Comparison of ENCODE assay signal across 7 cellular contexts in genomic region chr6:125301435-125302391, GRCh38. TPM values are rescaled to one million over a fixed set of nuclear protein-coding genes. Genes with fewer than 3 reads are reported as not detected.
DNase-seq lines count a peak whose midpoint lies in the region; TF ChIP-seq lines count a peak whose summit lies in the region.

Gene HDDC2 (minus strand): TSS chr6:125301967. CDS start chr6:125301932, 35 bp downstream.

- H3K36me3 ChIP-seq in mammary epithelial cell (ENCODE audit: insufficient read depth, low read length) (peaks cover 23% of the 10 kb centered on the region), iPS-20b (ENCODE audit: insufficient read depth, low read depth, low read length) (peaks cover 36% of the 10 kb centered on the region)

- H3K4me1 ChIP-seq in mammary epithelial cell (ENCODE audit: insufficient read depth, low read length) (peaks cover 2% of the 10 kb centered on the region), iPS-20b (ENCODE audit: insufficient read depth, low read length) (no peaks in the 10 kb centered on the region; the same call in 1 of the 2 replicates)

- intact Hi-C loops in mammary epithelial cell (cut with micrococcal nuclease), result loop anchor here (1.0 to 5.0 kb wide), 3 partner anchors 109 to 339 kb away; partner anchors contain the start of genes RNF217 and TPD52L1

- dilution Hi-C loops in mammary epithelial cell (cut with HindIII; ENCODE audit: low sequenced_read_pairs), result no loop called here

- peak; percentile 65 for TF ChIP-seq POLR2A in GM15510 (IDR thresholded peaks at IDR 0.05; ENCODE audit: borderline replicate concordance, extremely low read depth, insufficient read length)

- H3K27me3 ChIP-seq in mammary epithelial cell (ENCODE audit: insufficient read depth, low read length) (no peaks in the 10 kb centered on the region), iPS-20b (ENCODE audit: insufficient read depth, low read length) (no peaks in the 10 kb centered on the region)

- H3K4me3 ChIP-seq in HFF-Myc (replicated peaks; ENCODE audit: low read depth, low read length) (peak within 1 kb of the TSS; percentile 76), mammary epithelial cell (replicated peaks in 1 of 3; ENCODE audit: insufficient read depth in 1 of 3, low read depth in 2 of 3, low read length in 3 of 3) (peak within 1 kb of the TSS; percentile 66 to 83 (median 81)), iPS-20b (ENCODE audit: low read length) (peak within 1 kb of the TSS; percentile 80), skin epidermis (peak within 1 kb of the TSS; percentile 54 to 78 (median 63))

- TF ChIP-seq CTCF in HFF-Myc (IDR thresholded peaks at IDR 0.05; ENCODE audit: low read depth, low read length, missing control alignments) (no peak), mammary epithelial cell (conservative IDR thresholded peaks at IDR 0.05 in 1 of 2, IDR thresholded peaks at IDR 0.05 in 1 of 2; ENCODE audit: extremely low read depth in 1 of 2, insufficient read depth in 1 of 2, low read depth in 1 of 2, low read length in 2 of 2) (no peak)

- H3K27ac ChIP-seq in mammary epithelial cell (ENCODE audit: insufficient read depth, low read depth, low read length) (peak within 1 kb of the TSS; percentile 27), iPS-20b (ENCODE audit: low read length) (no peak within 1 kb of the TSS), skin epidermis (peak within 1 kb of the TSS; percentile 74 to 98 (median 93))

- peak within 1 kb of the TSS; percentile 75 for H3K9ac ChIP-seq in mammary epithelial cell (ENCODE audit: insufficient read depth, low read length)
- H3K9ac ChIP-seq in iPS-20b (ENCODE audit: low read depth, low read length), result peak within 1 kb of the TSS; percentile 89; the same call in 1 of the 2 replicates

- H3K4me2 ChIP-seq in mammary epithelial cell (ENCODE audit: insufficient read depth, low read depth, low read length), result peak within 1 kb of the TSS; percentile 80

- H3K9me3 ChIP-seq in mammary epithelial cell (replicated peaks; ENCODE audit: insufficient read depth, low read length) (peaks cover 3% of the 10 kb centered on the region), iPS-20b (ENCODE audit: insufficient read depth, low read depth, low read length) (0 out of 2 replicates have a peak, but pooled peaks cover 3% of the 10 kb centered on the region)

- in situ Hi-C loops in mammary epithelial cell (cut with MboI; ENCODE audit: low sequenced_read_pairs in 2 of 2), result loop anchor here in 1 of 2 donors (25.0 kb wide), 1 partner anchor 661 kb away; the partner anchor contains the start of gene HINT3

- peaks cover 25% of the 10 kb centered on the region for H3K79me2 ChIP-seq in mammary epithelial cell (ENCODE audit: insufficient read depth, low read length)

- DNase-seq in HFF-Myc (ENCODE audit: extremely low read depth, low read depth) (no peak), NAMALWA (ENCODE audit: low spot score) (peak; percentile 64), UCSD-AML1 (lab: John Stamatoyannopoulos, UW; ENCODE audit: unreplicated experiment) (peak; percentile 79), mammary epithelial cell (peak; percentile 62)

- H2AFZ ChIP-seq in mammary epithelial cell (ENCODE audit: low read depth, low read length), result peak within 1 kb of the TSS; percentile 95

- CTCF ChIA-PET in mammary epithelial cell (lab: Charles Lee; ENCODE audit: low non-redundant PET), result interaction anchor here (0.6 kb wide), 1 partner anchor 178 kb away, joined by 3 read pairs; no protein-coding TSS in a partner anchor

- BruUV-seq in mammary epithelial cell (replicated peaks; lab: Mats Ljungman, UMichigan), result TSS peak; percentile 25

- H4K20me1 ChIP-seq in mammary epithelial cell (ENCODE audit: insufficient read depth, low read length), result no peaks in the 10 kb centered on the region

- WGBS in mammary epithelial cell (ENCODE audit: low coverage, missing lambda C conversion rate), result 15% methylated on average over 17 of the region's 67 CpGs

RNA-seq across cellular contexts. Expression of gene HDDC2, which starts in this region (rescaled TPM):
- total RNA-seq in mammary epithelial cell, result 10 to 100 TPM; 39.5 to 76.6 TPM
- polyA plus RNA-seq in mammary epithelial cell, result 95.7 TPM
- polyA minus RNA-seq in mammary epithelial cell, result 63.7 TPM
